14 cellular contexts compared by ENCODE assay signal in genomic region chr3:138049157-138049919, GRCh38. TPM values are rescaled to one million over a fixed set of nuclear protein-coding genes. Genes with fewer than 3 reads are reported as not detected.
DNase-seq lines count a peak whose midpoint lies in the region; FAIRE-seq and TF ChIP-seq lines count a peak whose summit lies in the region.
"Had no signal": no experiment of that assay in that cellular context is flagged by ENCODE, and none has a peak within 500 bp of the region (broad histone marks: within the 10 kb centered on the region; RNA-seq: fewer than 3 reads in every experiment).

No MANE protein-coding gene starts in this region.

- FAIRE-seq in HTR-8/SVneo (lab: Jason Lieb, UNC) (peak; percentile 62), frontal cortex (lab: Jason Lieb, UNC) (no peak)

- no peaks in the 10 kb centered on the region for H3K9me3 Mint-ChIP-seq in progenitor cell of endocrine pancreas (ENCODE audit: low read depth)

- peaks cover 1% of the 10 kb centered on the region for H3K4me1 Mint-ChIP-seq in progenitor cell of endocrine pancreas (ENCODE audit: low read depth)

- H3K4me3 Mint-ChIP-seq in progenitor cell of endocrine pancreas (ENCODE audit: low read depth), result no peak overlapping the region
- H3K4me3 Mint-ChIP-seq: T-helper 1 cell treated with Interleukin-12 subunit alpha and Interleukin-12 subunit beta and Interleukin-4 antibody, amounts not matched to agents 30 μg/mL and 1 μg/mL, for 36 hours had no signal

- TF ChIP-seq CTCF in choroid plexus epithelial cell (conservative IDR thresholded peaks at IDR 0.05; ENCODE audit: low read depth, low read length) (peak; percentile 40), progenitor cell of endocrine pancreas (IDR thresholded peaks at IDR 0.05; ENCODE audit: unreplicated experiment) (no peak)

- H3K36me3 Mint-ChIP-seq in progenitor cell of endocrine pancreas (ENCODE audit: insufficient read depth), result peaks cover 19% of the 10 kb centered on the region

- H3K27me3 Mint-ChIP-seq in progenitor cell of endocrine pancreas, result no peaks in the 10 kb centered on the region

- H3K27ac Mint-ChIP-seq in progenitor cell of endocrine pancreas, result peak overlapping the region; percentile 79
- H3K27ac Mint-ChIP-seq: T-helper 1 cell treated with Interleukin-12 subunit alpha and Interleukin-12 subunit beta and Interleukin-4 antibody, amounts not matched to agents 30 μg/mL and 1 μg/mL, for 36 hours had no signal

- DNase-seq in GM03348 (ENCODE audit: low spot score) (peak; percentile 33), HTR-8/SVneo (ENCODE audit: insufficient read length, low spot score) (no peak), choroid plexus epithelial cell (ENCODE audit: low read depth) (peak; percentile 92), progenitor cell of endocrine pancreas (ENCODE audit: low spot score, unreplicated experiment) (no peak), NAMALWA (ENCODE audit: low spot score) (no peak), Ammon's horn (ENCODE audit: low spot score) (no peak), frontal cortex (ENCODE audit: low spot score in 2 of 2) (no peak)
- DNase-seq: activated CD4-positive, alpha-beta T cell treated with anti-CD3 and anti-CD28 coated beads, Interleukin-2, amount 50 U/mL, for 48 hours; lower lobe of right lung; NCI-H2029 treated with DMSO at 0.1 percent for 48 hours; stimulated activated CD4-positive, alpha-beta T cell treated with anti-CD3 and anti-CD28 coated beads, Interleukin-1b, Interleukin-23, amount 100 ng/mL, for 48 hours; stimulated activated naive CD8-positive, alpha-beta T cell treated with anti-CD3 and anti-CD28 coated beads, Interleukin-15, Interleukin-2, amounts not matched to agents 100 U/mL and 50 U/mL, for 24 hours had no signal

- no peak overlapping the region for H3K4me3 ChIP-seq in choroid plexus epithelial cell (ENCODE audit: low read depth, low read length)
- H3K4me3 ChIP-seq: coronary artery, lower lobe of right lung had no signal

RNA-seq across cellular contexts. Expression of gene CLDN18, which starts 39.4 kb away (rescaled TPM):
- total RNA-seq in progenitor cell of endocrine pancreas, result 19.5 and 22.2 TPM in 2 replicates
- not detected for total RNA-seq in frontal cortex

Comparison
In these comparisons a context has a peak if more than half of its experiments do, and no peak if none do; other contexts are left out.
1. DNase-seq: peak in GM03348 (single experiment) and choroid plexus epithelial cell (single experiment); none in HTR-8/SVneo (single experiment), progenitor cell of endocrine pancreas (single experiment), NAMALWA (single experiment), Ammon's horn (single experiment) and frontal cortex (0 of 2).
2. RNA of gene CLDN18, which starts 39.4 kb away (total RNA-seq): 19.5 to 22.2 TPM in progenitor cell of endocrine pancreas; not detected in frontal cortex (single experiment); every median in the first group is over 10 times any median in the second.